ENCODE assay signal across 2 cellular contexts in the genomic region with DNA sequence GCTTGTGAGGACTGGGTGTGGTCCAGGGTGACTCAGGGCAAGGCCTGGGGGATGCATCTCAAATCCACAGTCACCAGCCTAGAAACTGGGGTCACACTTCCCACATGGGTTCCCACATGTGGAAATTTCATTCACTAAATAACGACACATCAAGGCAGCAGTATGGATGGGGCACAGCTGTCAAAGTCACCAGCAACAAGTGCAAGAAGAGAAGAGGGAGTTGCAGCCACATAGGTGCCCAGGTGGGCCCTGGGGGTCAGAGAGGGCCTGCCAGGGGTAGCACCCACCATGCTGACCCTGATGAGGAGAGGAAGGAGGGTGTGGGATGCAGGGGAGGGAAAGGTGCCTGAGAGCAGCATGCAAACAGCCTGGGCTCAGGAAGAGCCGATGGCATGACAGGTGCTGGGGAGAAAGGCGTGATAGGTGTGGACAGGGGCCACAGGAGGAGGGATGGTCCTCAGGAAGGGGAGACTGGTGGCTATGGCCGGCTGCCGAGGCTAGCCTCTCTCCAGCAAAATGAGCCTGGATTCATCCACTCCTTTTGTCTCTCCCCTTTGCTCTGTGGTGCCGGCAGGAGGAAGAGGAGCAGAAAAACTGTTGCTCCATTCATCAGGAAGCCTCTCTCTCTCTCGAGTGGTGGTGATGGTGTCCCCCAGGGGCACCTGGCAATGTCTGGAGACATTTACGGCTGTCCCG.
TF ChIP-seq lines count a peak whose summit lies in the region.

No MANE protein-coding gene starts in this region.

TF ChIP-seq in GM23338, 12 proteins besides CTCF, POLR2A, EP300 and RAD21 (continues in another document):
- no peak for TF ChIP-seq CREB1 (CRISPR knock-in tag; IDR thresholded peaks at IDR 0.05; ENCODE audit: low read depth)
- no peak for TF ChIP-seq ZNF114 (CRISPR knock-in tag; IDR thresholded peaks at IDR 0.05)
- no peak for TF ChIP-seq ZNF331 (CRISPR knock-in tag; IDR thresholded peaks at IDR 0.05; ENCODE audit: low read depth)
- TF ChIP-seq EZH2 (IDR thresholded peaks at IDR 0.05; ENCODE audit: low read depth, unreplicated experiment), result no peak
- no peak for TF ChIP-seq POLR2AphosphoS5 (IDR thresholded peaks at IDR 0.05; ENCODE audit: low read depth)
- TF ChIP-seq EZH2phosphoT487 (IDR thresholded peaks at IDR 0.05; ENCODE audit: unreplicated experiment), result no peak
- TF ChIP-seq NANOG (IDR thresholded peaks at IDR 0.05; ENCODE audit: borderline replicate concordance), result no peak
- TF ChIP-seq, protein P1, sequence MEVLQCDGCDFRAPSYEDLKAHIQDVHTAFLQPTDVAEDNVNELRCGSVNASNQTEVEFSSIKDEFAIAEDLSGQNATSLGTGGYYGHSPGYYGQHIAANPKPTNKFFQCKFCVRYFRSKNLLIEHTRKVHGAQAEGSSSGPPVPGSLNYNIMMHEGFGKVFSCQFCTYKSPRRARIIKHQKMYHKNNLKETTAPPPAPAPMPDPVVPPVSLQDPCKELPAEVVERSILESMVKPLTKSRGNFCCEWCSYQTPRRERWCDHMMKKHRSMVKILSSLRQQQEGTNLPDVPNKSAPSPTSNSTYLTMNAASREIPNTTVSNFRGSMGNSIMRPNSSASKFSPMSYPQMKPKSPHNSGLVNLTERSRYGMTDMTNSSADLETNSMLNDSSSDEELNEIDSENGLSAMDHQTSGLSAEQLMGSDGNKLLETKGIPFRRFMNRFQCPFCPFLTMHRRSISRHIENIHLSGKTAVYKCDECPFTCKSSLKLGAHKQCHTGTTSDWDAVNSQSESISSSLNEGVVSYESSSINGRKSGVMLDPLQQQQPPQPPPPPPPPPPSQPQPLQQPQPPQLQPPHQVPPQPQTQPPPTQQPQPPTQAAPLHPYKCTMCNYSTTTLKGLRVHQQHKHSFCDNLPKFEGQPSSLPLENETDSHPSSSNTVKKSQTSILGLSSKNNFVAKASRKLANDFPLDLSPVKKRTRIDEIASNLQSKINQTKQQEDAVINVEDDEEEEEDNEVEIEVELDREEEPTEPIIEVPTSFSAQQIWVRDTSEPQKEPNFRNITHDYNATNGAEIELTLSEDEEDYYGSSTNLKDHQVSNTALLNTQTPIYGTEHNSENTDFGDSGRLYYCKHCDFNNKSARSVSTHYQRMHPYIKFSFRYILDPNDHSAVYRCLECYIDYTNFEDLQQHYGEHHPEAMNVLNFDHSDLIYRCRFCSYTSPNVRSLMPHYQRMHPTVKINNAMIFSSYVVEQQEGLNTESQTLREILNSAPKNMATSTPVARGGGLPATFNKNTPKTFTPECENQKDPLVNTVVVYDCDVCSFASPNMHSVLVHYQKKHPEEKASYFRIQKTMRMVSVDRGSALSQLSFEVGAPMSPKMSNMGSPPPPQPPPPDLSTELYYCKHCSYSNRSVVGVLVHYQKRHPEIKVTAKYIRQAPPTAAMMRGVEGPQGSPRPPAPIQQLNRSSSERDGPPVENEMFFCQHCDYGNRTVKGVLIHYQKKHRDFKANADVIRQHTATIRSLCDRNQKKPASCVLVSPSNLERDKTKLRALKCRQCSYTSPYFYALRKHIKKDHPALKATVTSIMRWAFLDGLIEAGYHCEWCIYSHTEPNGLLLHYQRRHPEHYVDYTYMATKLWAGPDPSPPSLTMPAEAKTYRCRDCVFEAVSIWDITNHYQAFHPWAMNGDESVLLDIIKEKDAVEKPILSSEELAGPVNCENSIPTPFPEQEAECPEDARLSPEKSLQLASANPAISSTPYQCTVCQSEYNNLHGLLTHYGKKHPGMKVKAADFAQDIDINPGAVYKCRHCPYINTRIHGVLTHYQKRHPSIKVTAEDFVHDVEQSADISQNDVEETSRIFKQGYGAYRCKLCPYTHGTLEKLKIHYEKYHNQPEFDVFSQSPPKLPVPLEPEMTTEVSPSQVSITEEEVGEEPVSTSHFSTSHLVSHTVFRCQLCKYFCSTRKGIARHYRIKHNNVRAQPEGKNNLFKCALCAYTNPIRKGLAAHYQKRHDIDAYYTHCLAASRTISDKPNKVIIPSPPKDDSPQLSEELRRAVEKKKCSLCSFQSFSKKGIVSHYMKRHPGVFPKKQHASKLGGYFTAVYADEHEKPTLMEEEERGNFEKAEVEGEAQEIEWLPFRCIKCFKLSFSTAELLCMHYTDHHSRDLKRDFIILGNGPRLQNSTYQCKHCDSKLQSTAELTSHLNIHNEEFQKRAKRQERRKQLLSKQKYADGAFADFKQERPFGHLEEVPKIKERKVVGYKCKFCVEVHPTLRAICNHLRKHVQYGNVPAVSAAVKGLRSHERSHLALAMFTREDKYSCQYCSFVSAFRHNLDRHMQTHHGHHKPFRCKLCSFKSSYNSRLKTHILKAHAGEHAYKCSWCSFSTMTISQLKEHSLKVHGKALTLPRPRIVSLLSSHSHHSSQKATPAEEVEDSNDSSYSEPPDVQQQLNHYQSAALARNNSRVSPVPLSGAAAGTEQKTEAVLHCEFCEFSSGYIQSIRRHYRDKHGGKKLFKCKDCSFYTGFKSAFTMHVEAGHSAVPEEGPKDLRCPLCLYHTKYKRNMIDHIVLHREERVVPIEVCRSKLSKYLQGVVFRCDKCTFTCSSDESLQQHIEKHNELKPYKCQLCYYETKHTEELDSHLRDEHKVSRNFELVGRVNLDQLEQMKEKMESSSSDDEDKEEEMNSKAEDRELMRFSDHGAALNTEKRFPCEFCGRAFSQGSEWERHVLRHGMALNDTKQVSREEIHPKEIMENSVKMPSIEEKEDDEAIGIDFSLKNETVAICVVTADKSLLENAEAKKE (CRISPR knock-in tag; IDR thresholded peaks at IDR 0.05), result no peak
- no peak for TF ChIP-seq JUNB (IDR thresholded peaks at IDR 0.05; ENCODE audit: unreplicated experiment)
- TF ChIP-seq, protein P2, sequence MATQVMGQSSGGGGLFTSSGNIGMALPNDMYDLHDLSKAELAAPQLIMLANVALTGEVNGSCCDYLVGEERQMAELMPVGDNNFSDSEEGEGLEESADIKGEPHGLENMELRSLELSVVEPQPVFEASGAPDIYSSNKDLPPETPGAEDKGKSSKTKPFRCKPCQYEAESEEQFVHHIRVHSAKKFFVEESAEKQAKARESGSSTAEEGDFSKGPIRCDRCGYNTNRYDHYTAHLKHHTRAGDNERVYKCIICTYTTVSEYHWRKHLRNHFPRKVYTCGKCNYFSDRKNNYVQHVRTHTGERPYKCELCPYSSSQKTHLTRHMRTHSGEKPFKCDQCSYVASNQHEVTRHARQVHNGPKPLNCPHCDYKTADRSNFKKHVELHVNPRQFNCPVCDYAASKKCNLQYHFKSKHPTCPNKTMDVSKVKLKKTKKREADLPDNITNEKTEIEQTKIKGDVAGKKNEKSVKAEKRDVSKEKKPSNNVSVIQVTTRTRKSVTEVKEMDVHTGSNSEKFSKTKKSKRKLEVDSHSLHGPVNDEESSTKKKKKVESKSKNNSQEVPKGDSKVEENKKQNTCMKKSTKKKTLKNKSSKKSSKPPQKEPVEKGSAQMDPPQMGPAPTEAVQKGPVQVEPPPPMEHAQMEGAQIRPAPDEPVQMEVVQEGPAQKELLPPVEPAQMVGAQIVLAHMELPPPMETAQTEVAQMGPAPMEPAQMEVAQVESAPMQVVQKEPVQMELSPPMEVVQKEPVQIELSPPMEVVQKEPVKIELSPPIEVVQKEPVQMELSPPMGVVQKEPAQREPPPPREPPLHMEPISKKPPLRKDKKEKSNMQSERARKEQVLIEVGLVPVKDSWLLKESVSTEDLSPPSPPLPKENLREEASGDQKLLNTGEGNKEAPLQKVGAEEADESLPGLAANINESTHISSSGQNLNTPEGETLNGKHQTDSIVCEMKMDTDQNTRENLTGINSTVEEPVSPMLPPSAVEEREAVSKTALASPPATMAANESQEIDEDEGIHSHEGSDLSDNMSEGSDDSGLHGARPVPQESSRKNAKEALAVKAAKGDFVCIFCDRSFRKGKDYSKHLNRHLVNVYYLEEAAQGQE (IDR thresholded peaks at IDR 0.05; ENCODE audit: unreplicated experiment), result no peak

TF ChIP-seq in K562, 482 proteins besides CTCF, POLR2A, EP300 and RAD21 (continues in another document):
- TF ChIP-seq GATAD2A (IDR thresholded peaks at IDR 0.05) (no peak), RBM17 (IDR thresholded peaks at IDR 0.05; ENCODE audit: borderline replicate concordance, low read depth, low read length) (no peak), MYBL2 (IDR thresholded peaks at IDR 0.05; ENCODE audit: low read depth) (no peak), MYBL2 (CRISPR knock-in tag; IDR thresholded peaks at IDR 0.05; ENCODE audit: borderline replicate concordance) (0 out of 2 replicates have a peak, but pooled peaks have one; percentile 2), HDAC6 (IDR thresholded peaks at IDR 0.05; ENCODE audit: low read depth, low read length) (0 out of 2 replicates have a peak, but pooled peaks have one; percentile 16), GABPB2 (CRISPR knock-in tag; conservative IDR thresholded peaks at IDR 0.05) (peak; percentile 62; the same call in 1 of the 2 replicates), GATA2 (CRISPR knock-in tag; IDR thresholded peaks at IDR 0.05) (no peak), CREBBP (IDR thresholded peaks at IDR 0.05; ENCODE audit: low read depth, low read length) (no peak), E2F3 (CRISPR knock-in tag; IDR thresholded peaks at IDR 0.05) (no peak), YBX1 (IDR thresholded peaks at IDR 0.05) (no peak), LARP7 (IDR thresholded peaks at IDR 0.05) (no peak), ZNF124 (CRISPR knock-in tag; IDR thresholded peaks at IDR 0.05) (peak; percentile 37; the same call in 1 of the 2 replicates), ESRRA (IDR thresholded peaks at IDR 0.05; ENCODE audit: borderline replicate concordance, low read depth) (no peak), CSDE1 (IDR thresholded peaks at IDR 0.05) (no peak), RBFOX2 (IDR thresholded peaks at IDR 0.05; ENCODE audit: low read depth, low read length) (no peak), FOXJ3 (CRISPR knock-in tag; IDR thresholded peaks at IDR 0.05) (no peak), ZFX (CRISPR knock-in tag; IDR thresholded peaks at IDR 0.05) (no peak), ESRRB (CRISPR knock-in tag; IDR thresholded peaks at IDR 0.05; ENCODE audit: borderline replicate concordance) (no peak), ZNF224 (CRISPR knock-in tag; IDR thresholded peaks at IDR 0.05) (no peak), NCOA1 (IDR thresholded peaks at IDR 0.05; ENCODE audit: low read depth) (no peak), ZKSCAN1 (IDR thresholded peaks at IDR 0.05; ENCODE audit: low read depth, low read length) (0 out of 2 replicates have a peak, but pooled peaks have one; percentile 27)
- TF ChIP-seq, protein P3, sequence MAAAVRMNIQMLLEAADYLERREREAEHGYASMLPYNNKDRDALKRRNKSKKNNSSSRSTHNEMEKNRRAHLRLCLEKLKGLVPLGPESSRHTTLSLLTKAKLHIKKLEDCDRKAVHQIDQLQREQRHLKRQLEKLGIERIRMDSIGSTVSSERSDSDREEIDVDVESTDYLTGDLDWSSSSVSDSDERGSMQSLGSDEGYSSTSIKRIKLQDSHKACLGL (CRISPR knock-in tag; IDR thresholded peaks at IDR 0.05; ENCODE audit: borderline replicate concordance, poor library complexity, severe bottlenecking), result no peak
- TF ChIP-seq, protein P4, sequence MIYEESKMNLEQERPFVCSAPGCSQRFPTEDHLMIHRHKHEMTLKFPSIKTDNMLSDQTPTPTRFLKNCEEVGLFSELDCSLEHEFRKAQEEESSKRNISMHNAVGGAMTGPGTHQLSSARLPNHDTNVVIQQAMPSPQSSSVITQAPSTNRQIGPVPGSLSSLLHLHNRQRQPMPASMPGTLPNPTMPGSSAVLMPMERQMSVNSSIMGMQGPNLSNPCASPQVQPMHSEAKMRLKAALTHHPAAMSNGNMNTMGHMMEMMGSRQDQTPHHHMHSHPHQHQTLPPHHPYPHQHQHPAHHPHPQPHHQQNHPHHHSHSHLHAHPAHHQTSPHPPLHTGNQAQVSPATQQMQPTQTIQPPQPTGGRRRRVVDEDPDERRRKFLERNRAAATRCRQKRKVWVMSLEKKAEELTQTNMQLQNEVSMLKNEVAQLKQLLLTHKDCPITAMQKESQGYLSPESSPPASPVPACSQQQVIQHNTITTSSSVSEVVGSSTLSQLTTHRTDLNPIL (CRISPR knock-in tag; IDR thresholded peaks at IDR 0.05), result no peak
- TF ChIP-seq, protein P5, sequence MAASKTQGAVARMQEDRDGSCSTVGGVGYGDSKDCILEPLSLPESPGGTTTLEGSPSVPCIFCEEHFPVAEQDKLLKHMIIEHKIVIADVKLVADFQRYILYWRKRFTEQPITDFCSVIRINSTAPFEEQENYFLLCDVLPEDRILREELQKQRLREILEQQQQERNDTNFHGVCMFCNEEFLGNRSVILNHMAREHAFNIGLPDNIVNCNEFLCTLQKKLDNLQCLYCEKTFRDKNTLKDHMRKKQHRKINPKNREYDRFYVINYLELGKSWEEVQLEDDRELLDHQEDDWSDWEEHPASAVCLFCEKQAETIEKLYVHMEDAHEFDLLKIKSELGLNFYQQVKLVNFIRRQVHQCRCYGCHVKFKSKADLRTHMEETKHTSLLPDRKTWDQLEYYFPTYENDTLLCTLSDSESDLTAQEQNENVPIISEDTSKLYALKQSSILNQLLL (CRISPR knock-in tag; IDR thresholded peaks at IDR 0.05; ENCODE audit: borderline replicate concordance), result peak; percentile 22; the same call in 1 of the 2 replicates
- TF ChIP-seq, protein P6, sequence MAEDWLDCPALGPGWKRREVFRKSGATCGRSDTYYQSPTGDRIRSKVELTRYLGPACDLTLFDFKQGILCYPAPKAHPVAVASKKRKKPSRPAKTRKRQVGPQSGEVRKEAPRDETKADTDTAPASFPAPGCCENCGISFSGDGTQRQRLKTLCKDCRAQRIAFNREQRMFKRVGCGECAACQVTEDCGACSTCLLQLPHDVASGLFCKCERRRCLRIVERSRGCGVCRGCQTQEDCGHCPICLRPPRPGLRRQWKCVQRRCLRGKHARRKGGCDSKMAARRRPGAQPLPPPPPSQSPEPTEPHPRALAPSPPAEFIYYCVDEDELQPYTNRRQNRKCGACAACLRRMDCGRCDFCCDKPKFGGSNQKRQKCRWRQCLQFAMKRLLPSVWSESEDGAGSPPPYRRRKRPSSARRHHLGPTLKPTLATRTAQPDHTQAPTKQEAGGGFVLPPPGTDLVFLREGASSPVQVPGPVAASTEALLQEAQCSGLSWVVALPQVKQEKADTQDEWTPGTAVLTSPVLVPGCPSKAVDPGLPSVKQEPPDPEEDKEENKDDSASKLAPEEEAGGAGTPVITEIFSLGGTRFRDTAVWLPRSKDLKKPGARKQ (CRISPR knock-in tag; IDR thresholded peaks at IDR 0.05), result no peak
- TF ChIP-seq, protein P7, sequence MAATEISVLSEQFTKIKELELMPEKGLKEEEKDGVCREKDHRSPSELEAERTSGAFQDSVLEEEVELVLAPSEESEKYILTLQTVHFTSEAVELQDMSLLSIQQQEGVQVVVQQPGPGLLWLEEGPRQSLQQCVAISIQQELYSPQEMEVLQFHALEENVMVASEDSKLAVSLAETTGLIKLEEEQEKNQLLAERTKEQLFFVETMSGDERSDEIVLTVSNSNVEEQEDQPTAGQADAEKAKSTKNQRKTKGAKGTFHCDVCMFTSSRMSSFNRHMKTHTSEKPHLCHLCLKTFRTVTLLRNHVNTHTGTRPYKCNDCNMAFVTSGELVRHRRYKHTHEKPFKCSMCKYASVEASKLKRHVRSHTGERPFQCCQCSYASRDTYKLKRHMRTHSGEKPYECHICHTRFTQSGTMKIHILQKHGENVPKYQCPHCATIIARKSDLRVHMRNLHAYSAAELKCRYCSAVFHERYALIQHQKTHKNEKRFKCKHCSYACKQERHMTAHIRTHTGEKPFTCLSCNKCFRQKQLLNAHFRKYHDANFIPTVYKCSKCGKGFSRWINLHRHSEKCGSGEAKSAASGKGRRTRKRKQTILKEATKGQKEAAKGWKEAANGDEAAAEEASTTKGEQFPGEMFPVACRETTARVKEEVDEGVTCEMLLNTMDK (IDR thresholded peaks at IDR 0.05; ENCODE audit: borderline replicate concordance, insufficient read depth, low read depth, low read length, poor library complexity, severe bottlenecking), result no peak
